In the genomic region with DNA sequence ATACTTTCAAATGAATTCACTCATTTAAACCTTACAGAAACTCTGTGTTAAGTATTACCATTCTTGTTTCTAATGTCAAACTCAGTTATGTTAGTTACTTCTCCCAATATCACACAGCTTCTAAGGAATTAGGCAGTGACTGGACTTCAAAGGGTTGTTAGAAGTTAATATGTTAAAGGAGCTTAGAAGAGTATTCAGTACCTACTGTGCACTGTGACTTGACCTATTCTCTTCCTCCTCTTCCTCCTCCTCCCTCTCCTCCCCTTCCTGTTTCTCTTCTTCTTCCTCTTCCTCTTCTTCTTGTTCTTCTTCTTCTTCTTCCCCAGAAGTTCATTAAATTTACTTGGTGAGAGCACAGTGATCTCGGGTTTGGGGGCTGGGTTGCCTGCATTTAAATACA, we compare ENCODE assay signal across 10 cellular contexts.
"Had no signal": no experiment of that assay in that cellular context is flagged by ENCODE, and none has a peak within 500 bp of the region (broad histone marks: within the 10 kb centered on the region; RNA-seq: fewer than 3 reads in every experiment).

No MANE protein-coding gene starts in this region.

- H3K9me3 ChIP-seq: HAP-1 had no signal

- DNase-seq: GM23248, GOT3, H7, H9, HCEC 1CT, HFFc6 had no signal

- H3K4me2 ChIP-seq: GM23338 had no signal

- ATAC-seq: GM23338, HCT116 had no signal

- H3K36me3 ChIP-seq: HAP-1 had no signal

- H3K9ac ChIP-seq: GM23248 had no signal

- H2AFZ ChIP-seq: GM23248, GM23338 had no signal

- H3K4me1 ChIP-seq: HAP-1 had no signal

- H3K27ac ChIP-seq: GM23248 had no signal

- FAIRE-seq: H54 had no signal

- H3K4me3 Mint-ChIP-seq: GM23338, H9, HFFc6 had no signal

- H3K27ac Mint-ChIP-seq: GM23338, H9, HFFc6 had no signal

- H3K4me3 ChIP-seq: GM23248, GM23338, HAP-1 had no signal
